ENCODE assay signal across 12 cellular contexts in genomic region chr3:49421890-49422378, GRCh38. TPM values are rescaled to one million over a fixed set of nuclear protein-coding genes. Genes with fewer than 3 reads are reported as not detected.
DNase-seq lines count a peak whose midpoint lies in the region; ATAC-seq, FAIRE-seq and TF ChIP-seq lines count a peak whose summit lies in the region.
"Had no signal": no experiment of that assay in that cellular context is flagged by ENCODE, and none has a peak within 500 bp of the region (broad histone marks: within the 10 kb centered on the region; RNA-seq: fewer than 3 reads in every experiment).

No MANE protein-coding gene starts in this region.

- peaks cover 21% of the 10 kb centered on the region for H3K4me1 Mint-ChIP-seq in activated T-helper 2 cell treated with anti-CD3 and anti-CD28 coated beads, Interferon-gamma antibody, Interleukin-2, Interleukin-4, amounts not matched to agents 10 μg/mL and 5 μg/mL and 100 μg/mL, durations not matched to agents 14 hours and 24 hours and 36 hours (ENCODE audit: low read depth)

- no peak for DNase-seq in coronary artery (ENCODE audit: low spot score)
- no peak for DNase-seq in left colon
- no peak for DNase-seq in smooth muscle cell (lab: John Stamatoyannopoulos, UW; ENCODE audit: unreplicated experiment)
- no peak for DNase-seq in urothelium cell line (ENCODE audit: low spot score)
- no peak for DNase-seq in iPS-NIHi11 (ENCODE audit: low spot score)
- no peak for DNase-seq in activated T-helper 2 cell treated with anti-CD3 and anti-CD28 coated beads, Interferon-gamma antibody, Interleukin-2, Interleukin-4, amounts not matched to agents 10 μg/mL and 5 μg/mL and 100 μg/mL, durations not matched to agents 14 hours and 24 hours and 36 hours (ENCODE audit: low spot score)
- DNase-seq: activated effector memory CD4-positive, alpha-beta T cell treated with anti-CD3 and anti-CD28 coated beads, Interleukin-2, amount 50 U/mL, for 16 hours; NCI-H2081 treated with DMSO at 0.1 percent for 48 hours had no signal

- TF ChIP-seq CTCF in coronary artery (IDR thresholded peaks at IDR 0.05) = no peak
- no peak for TF ChIP-seq CTCF in smooth muscle cell (IDR thresholded peaks at IDR 0.05; ENCODE audit: borderline replicate concordance, insufficient read depth, poor library complexity, severe bottlenecking)

- WGBS in smooth muscle cell (ENCODE audit: low lambda C conversion rate) = 5% methylated on average over 12 of the region's 14 CpGs

- H3K9ac ChIP-seq in HUES48 (ENCODE audit: low read depth, low read length) (peak overlapping the region; percentile 77), smooth muscle cell (ENCODE audit: low read depth) (no peak overlapping the region)

- peaks cover 43% of the 10 kb centered on the region for H3K36me3 Mint-ChIP-seq in activated T-helper 2 cell treated with anti-CD3 and anti-CD28 coated beads, Interferon-gamma antibody, Interleukin-2, Interleukin-4, amounts not matched to agents 10 μg/mL and 5 μg/mL and 100 μg/mL, durations not matched to agents 14 hours and 24 hours and 36 hours (ENCODE audit: low read depth)

- FAIRE-seq in urothelium cell line (lab: Jason Lieb, UNC) = no peak

- ATAC-seq in left colon = peak; percentile 63
- ATAC-seq in GM18511 (IDR thresholded peaks at IDR 0.05; ENCODE audit: unreplicated experiment) = no peak

- H3K36me3 ChIP-seq in HUES48 (ENCODE audit: control insufficient read depth, insufficient read depth, low read length) (peaks cover 13% of the 10 kb centered on the region; the same call in 1 of the 2 replicates), smooth muscle cell (ENCODE audit: low read depth) (no peaks in the 10 kb centered on the region)

- no peak overlapping the region for H2AFZ ChIP-seq in smooth muscle cell (ENCODE audit: low read depth)

- no peaks in the 10 kb centered on the region for H3K9me3 ChIP-seq in HUES48 (ENCODE audit: control insufficient read depth, insufficient read depth, low read length)
- H3K9me3 ChIP-seq in smooth muscle cell (replicated peaks; ENCODE audit: low read depth) = no peaks in the 10 kb centered on the region

- H4K20me1 ChIP-seq in smooth muscle cell (ENCODE audit: low read depth) = no peaks in the 10 kb centered on the region

- H3K27me3 ChIP-seq in HUES48 (ENCODE audit: control insufficient read depth, insufficient read depth, low read length) = no peaks in the 10 kb centered on the region
- H3K27me3 ChIP-seq in smooth muscle cell (ENCODE audit: low read depth) = no peaks in the 10 kb centered on the region

- H3K27ac Mint-ChIP-seq in activated T-helper 2 cell treated with anti-CD3 and anti-CD28 coated beads, Interferon-gamma antibody, Interleukin-2, Interleukin-4, amounts not matched to agents 10 μg/mL and 5 μg/mL and 100 μg/mL, durations not matched to agents 14 hours and 24 hours and 36 hours = no peak overlapping the region
- H3K27ac Mint-ChIP-seq: stimulated activated naive CD8-positive, alpha-beta T cell treated with anti-CD3 and anti-CD28 coated beads, Interleukin-15, amount 100 ng/mL, for 72 hours; T-helper 1 cell treated with Interleukin-12 subunit alpha and Interleukin-12 subunit beta and Interleukin-4 antibody, amounts not matched to agents 30 μg/mL and 1 μg/mL, for 36 hours had no signal

- peak overlapping the region; percentile 81 for H3K4me2 ChIP-seq in smooth muscle cell

- H3K27ac ChIP-seq in HUES48 (ENCODE audit: low read depth, low read length) (peak overlapping the region; percentile 92), coronary artery (peak overlapping the region in 1 of 2 donors; percentile 46), smooth muscle cell (ENCODE audit: low read depth) (peak overlapping the region; percentile 97)

- no peaks in the 10 kb centered on the region for H3K79me2 ChIP-seq in smooth muscle cell (ENCODE audit: low read depth)

- no peaks in the 10 kb centered on the region for H3K27me3 Mint-ChIP-seq in activated T-helper 2 cell treated with anti-CD3 and anti-CD28 coated beads, Interferon-gamma antibody, Interleukin-2, Interleukin-4, amounts not matched to agents 10 μg/mL and 5 μg/mL and 100 μg/mL, durations not matched to agents 14 hours and 24 hours and 36 hours (ENCODE audit: low read depth)
- H3K27me3 Mint-ChIP-seq: stimulated activated naive CD8-positive, alpha-beta T cell treated with anti-CD3 and anti-CD28 coated beads, Interleukin-15, amount 100 ng/mL, for 72 hours had no signal

- H3F3A ChIP-seq in smooth muscle cell (ENCODE audit: low read depth) = peaks cover 19% of the 10 kb centered on the region

- H3K4me1 ChIP-seq in HUES48 (ENCODE audit: control insufficient read depth, insufficient read depth, low read length) = peaks cover 14% of the 10 kb centered on the region
- H3K4me1 ChIP-seq in smooth muscle cell (ENCODE audit: low read depth) = peaks cover 6% of the 10 kb centered on the region

- H3K4me3 ChIP-seq in HUES48 (ENCODE audit: low read depth, low read length) = peak overlapping the region; percentile 74
- H3K4me3 ChIP-seq in coronary artery = peak overlapping the region; percentile 48
- H3K4me3 ChIP-seq in smooth muscle cell = peak overlapping the region; percentile 42

- no peak overlapping the region for H3K4me3 Mint-ChIP-seq in activated T-helper 2 cell treated with anti-CD3 and anti-CD28 coated beads, Interferon-gamma antibody, Interleukin-2, Interleukin-4, amounts not matched to agents 10 μg/mL and 5 μg/mL and 100 μg/mL, durations not matched to agents 14 hours and 24 hours and 36 hours (ENCODE audit: low read depth)
- H3K4me3 Mint-ChIP-seq: T-helper 1 cell treated with Interleukin-12 subunit alpha and Interleukin-12 subunit beta and Interleukin-4 antibody, amounts not matched to agents 30 μg/mL and 1 μg/mL, for 36 hours had no signal

- intact Hi-C loops in left colon (cut with DNase I, micrococcal nuclease) = no loop called here
- intact Hi-C loops in activated T-helper 2 cell treated with anti-CD3 and anti-CD28 coated beads, Interferon-gamma antibody, Interleukin-2, Interleukin-4, amounts not matched to agents 10 μg/mL and 5 μg/mL and 100 μg/mL, durations not matched to agents 14 hours and 24 hours and 36 hours (cut with micrococcal nuclease) = no loop called here

- H3K9me3 Mint-ChIP-seq in activated T-helper 2 cell treated with anti-CD3 and anti-CD28 coated beads, Interferon-gamma antibody, Interleukin-2, Interleukin-4, amounts not matched to agents 10 μg/mL and 5 μg/mL and 100 μg/mL, durations not matched to agents 14 hours and 24 hours and 36 hours = no peaks in the 10 kb centered on the region
- H3K9me3 Mint-ChIP-seq: stimulated activated naive CD8-positive, alpha-beta T cell treated with anti-CD3 and anti-CD28 coated beads, Interleukin-15, amount 100 ng/mL, for 72 hours; T-helper 1 cell treated with Interleukin-12 subunit alpha and Interleukin-12 subunit beta and Interleukin-4 antibody, amounts not matched to agents 30 μg/mL and 1 μg/mL, for 36 hours had no signal

RNA-seq across cellular contexts. Expression of gene AMT, which starts 0.3 kb away (rescaled TPM):
- total RNA-seq in left colon = 10 to 100 TPM; 21.5 to 24.7 TPM
- 10.9 and 16.1 TPM in 2 replicates for total RNA-seq in smooth muscle cell
- 19.3 and 21.6 TPM in 2 replicates for polyA plus RNA-seq in smooth muscle cell
- 3.9 and 5.0 TPM in 2 replicates for total RNA-seq in activated T-helper 2 cell treated with anti-CD3 and anti-CD28 coated beads, Interferon-gamma antibody, Interleukin-2, Interleukin-4, amounts not matched to agents 10 μg/mL and 5 μg/mL and 100 μg/mL, durations not matched to agents 14 hours and 24 hours and 36 hours

RNA-seq across cellular contexts. Expression of gene NICN1, which starts 7.2 kb away (rescaled TPM):
- 10 to 100 TPM in 1 of 2 donors, 1 to 10 TPM in 1; 9.6 to 11.9 TPM for total RNA-seq in left colon
- 3.9 TPM in 2 replicates for total RNA-seq in smooth muscle cell
- polyA plus RNA-seq in smooth muscle cell = 4.5 and 4.6 TPM in 2 replicates
- total RNA-seq in activated T-helper 2 cell treated with anti-CD3 and anti-CD28 coated beads, Interferon-gamma antibody, Interleukin-2, Interleukin-4, amounts not matched to agents 10 μg/mL and 5 μg/mL and 100 μg/mL, durations not matched to agents 14 hours and 24 hours and 36 hours = 13.0 and 16.1 TPM in 2 replicates

RNA-seq across cellular contexts. Expression of gene TCTA, which starts 9.7 kb away (rescaled TPM):
- total RNA-seq in left colon (10 to 100 TPM; 39.5 to 41.7 TPM), smooth muscle cell (4.3 and 11.0 TPM in 2 replicates)
- 12.8 and 13.6 TPM in 2 replicates for polyA plus RNA-seq in smooth muscle cell
- total RNA-seq in activated T-helper 2 cell treated with anti-CD3 and anti-CD28 coated beads, Interferon-gamma antibody, Interleukin-2, Interleukin-4, amounts not matched to agents 10 μg/mL and 5 μg/mL and 100 μg/mL, durations not matched to agents 14 hours and 24 hours and 36 hours = 18.9 and 19.4 TPM in 2 replicates

RNA-seq across cellular contexts. Expression of gene RHOA, which starts 10.2 kb away (rescaled TPM):
- total RNA-seq in left colon = 100 to 1,000 TPM; 466 to 477 TPM
- total RNA-seq in smooth muscle cell = 530 and 556 TPM in 2 replicates
- 440 and 447 TPM in 2 replicates for polyA plus RNA-seq in smooth muscle cell
- total RNA-seq in activated T-helper 2 cell treated with anti-CD3 and anti-CD28 coated beads, Interferon-gamma antibody, Interleukin-2, Interleukin-4, amounts not matched to agents 10 μg/mL and 5 μg/mL and 100 μg/mL, durations not matched to agents 14 hours and 24 hours and 36 hours = 425 and 428 TPM in 2 replicates

RNA-seq across cellular contexts. Expression of gene DAG1, which starts 48.1 kb away (rescaled TPM):
- 100 to 1,000 TPM in 1 of 2 donors, 10 to 100 TPM in 1; 88.3 to 107 TPM for total RNA-seq in left colon
- total RNA-seq in smooth muscle cell = 61.6 and 65.2 TPM in 2 replicates
- polyA plus RNA-seq in smooth muscle cell = 32.1 and 53.0 TPM in 2 replicates
- 17.0 and 25.9 TPM in 2 replicates for total RNA-seq in activated T-helper 2 cell treated with anti-CD3 and anti-CD28 coated beads, Interferon-gamma antibody, Interleukin-2, Interleukin-4, amounts not matched to agents 10 μg/mL and 5 μg/mL and 100 μg/mL, durations not matched to agents 14 hours and 24 hours and 36 hours
